In genomic region chr4:146790515-146790914, GRCh38 we compare ENCODE assay signal across 23 cellular contexts.
DNase-seq lines count a peak whose midpoint lies in the region; ATAC-seq, FAIRE-seq and TF ChIP-seq lines count a peak whose summit lies in the region.
"Had no signal": no experiment of that assay in that cellular context is flagged by ENCODE, and none has a peak within 500 bp of the region (broad histone marks: within the 10 kb centered on the region; RNA-seq: fewer than 3 reads in every experiment).

No MANE protein-coding gene starts in this region.

- DNase-seq in HepG2 (ENCODE audit: low spot score) (no peak), right lobe of liver (no peak), mammary epithelial cell (peak; percentile 59), iris pigment epithelial cell (ENCODE audit: low read depth) (peak; percentile 3), upper lobe of right lung (no peak), OCI-M2 (lab: John Stamatoyannopoulos, UW; ENCODE audit: unreplicated experiment) (no peak), NCI-H1105 (lab: John Stamatoyannopoulos, UW) (no peak)
- no peak for DNase-seq in activated T-helper 1 cell treated with anti-CD3 and anti-CD28 coated beads, Interleukin-12 subunit alpha, Interleukin-12 subunit beta, Interleukin-2, Interleukin-4 antibody, amounts not matched to agents 30 ng/mL and 10 ng/mL and 1 ng/mL, durations not matched to agents 14 hours and 24 hours and 36 hours (ENCODE audit: low spot score)
- DNase-seq: AML-193; C1 segment of cervical spinal cord; CD8-positive, alpha-beta T cell; DMS79; H7; MM.1S; NCI-H1048; NCI-H1436; NCI-H2029; NCI-H345; NCI-H524; NCI-H82; SHP77 treated with DMSO at 0.1 percent for 48 hours had no signal

- dilution Hi-C loops in mammary epithelial cell (cut with HindIII; ENCODE audit: low sequenced_read_pairs), result no loop called here

- CTCF ChIA-PET in HepG2 (lab: Yijun Ruan, JAX; ENCODE audit: low intra/inter-chr PET ratio, low total read pairs), result no interaction called here
- CTCF ChIA-PET in mammary epithelial cell (lab: Charles Lee; ENCODE audit: low non-redundant PET), result interaction anchor here (0.6 kb wide), 1 partner anchor 228 kb away, joined by 5 read pairs; no protein-coding TSS in a partner anchor

- H3K36me3 ChIP-seq in HepG2 (replicated peaks in 1 of 2; ENCODE audit: control insufficient read depth in 1 of 2, insufficient read depth in 2 of 2, low read length in 2 of 2), result no peaks in the 10 kb centered on the region
- no peaks in the 10 kb centered on the region for H3K36me3 ChIP-seq in right lobe of liver
- no peaks in the 10 kb centered on the region for H3K36me3 ChIP-seq in mammary epithelial cell (ENCODE audit: insufficient read depth, low read length)
- no peaks in the 10 kb centered on the region for H3K36me3 ChIP-seq in upper lobe of right lung

- no peak for TF ChIP-seq RAD21 in HepG2 (CRISPR knock-in tag; IDR thresholded peaks at IDR 0.05)

- H3K9me3 ChIP-seq in HepG2 (ENCODE audit: low read length) (no peaks in the 10 kb centered on the region), right lobe of liver (no peaks in the 10 kb centered on the region), mammary epithelial cell (replicated peaks; ENCODE audit: insufficient read depth, low read length) (no peaks in the 10 kb centered on the region), upper lobe of right lung (no peaks in the 10 kb centered on the region)

- H3K27me3 Mint-ChIP-seq in activated T-helper 1 cell treated with anti-CD3 and anti-CD28 coated beads, Interleukin-12 subunit alpha, Interleukin-12 subunit beta, Interleukin-2, Interleukin-4 antibody, amounts not matched to agents 30 ng/mL and 10 ng/mL and 1 ng/mL, durations not matched to agents 14 hours and 24 hours and 36 hours (ENCODE audit: insufficient read depth), result peaks cover 3% of the 10 kb centered on the region

- no peaks in the 10 kb centered on the region for H3K4me1 Mint-ChIP-seq in activated T-helper 1 cell treated with anti-CD3 and anti-CD28 coated beads, Interleukin-12 subunit alpha, Interleukin-12 subunit beta, Interleukin-2, Interleukin-4 antibody, amounts not matched to agents 30 ng/mL and 10 ng/mL and 1 ng/mL, durations not matched to agents 14 hours and 24 hours and 36 hours (ENCODE audit: low read depth)

- POLR2A ChIA-PET in HepG2 (lab: Yijun Ruan, JAX), result no interaction called here

- in situ Hi-C loops in HepG2 (cut with HindIII; ENCODE audit: extremely low pct_ligation_motif_present, low pct_unique_long_range_greater_than_20kb), result no loop called here
- in situ Hi-C loops in mammary epithelial cell (cut with MboI; ENCODE audit: low sequenced_read_pairs in 2 of 2), result no loop called here

- H3K27me3 ChIP-seq in HepG2 (ENCODE audit: control insufficient read depth in 1 of 2, insufficient read depth in 2 of 2, low read length in 2 of 2) (no peaks in the 10 kb centered on the region), right lobe of liver (no peaks in the 10 kb centered on the region), mammary epithelial cell (ENCODE audit: insufficient read depth, low read length) (no peaks in the 10 kb centered on the region), upper lobe of right lung (no peaks in the 10 kb centered on the region)

- no peak for FAIRE-seq in HepG2 (lab: Jason Lieb, UNC)
- FAIRE-seq: K562 had no signal

- TF ChIP-seq CTCF in HepG2 (CRISPR knock-in tag; IDR thresholded peaks at IDR 0.05) (no peak), right lobe of liver (IDR thresholded peaks at IDR 0.05) (no peak), mammary epithelial cell (conservative IDR thresholded peaks at IDR 0.05 in 1 of 2, IDR thresholded peaks at IDR 0.05 in 1 of 2; ENCODE audit: extremely low read depth in 1 of 2, insufficient read depth in 1 of 2, low read depth in 1 of 2, low read length in 2 of 2) (no peak), upper lobe of right lung (IDR thresholded peaks at IDR 0.05) (no peak)

- H3K9me3 Mint-ChIP-seq in activated T-helper 1 cell treated with anti-CD3 and anti-CD28 coated beads, Interleukin-12 subunit alpha, Interleukin-12 subunit beta, Interleukin-2, Interleukin-4 antibody, amounts not matched to agents 30 ng/mL and 10 ng/mL and 1 ng/mL, durations not matched to agents 14 hours and 24 hours and 36 hours, result no peaks in the 10 kb centered on the region
- H3K9me3 Mint-ChIP-seq: CD8-positive, alpha-beta T cell had no signal

- no peaks in the 10 kb centered on the region for H3K36me3 Mint-ChIP-seq in activated T-helper 1 cell treated with anti-CD3 and anti-CD28 coated beads, Interleukin-12 subunit alpha, Interleukin-12 subunit beta, Interleukin-2, Interleukin-4 antibody, amounts not matched to agents 30 ng/mL and 10 ng/mL and 1 ng/mL, durations not matched to agents 14 hours and 24 hours and 36 hours (ENCODE audit: low read depth)
- H3K36me3 Mint-ChIP-seq: CD8-positive, alpha-beta T cell had no signal

- H3K79me2 ChIP-seq in HepG2 (ENCODE audit: insufficient read depth, low read length) (no peaks in the 10 kb centered on the region), mammary epithelial cell (ENCODE audit: insufficient read depth, low read length) (no peaks in the 10 kb centered on the region)

- ATAC-seq in HepG2, result no peak
- ATAC-seq in right lobe of liver, result no peak
- ATAC-seq in upper lobe of right lung, result peak; percentile 22
- ATAC-seq: CD8-positive, alpha-beta T cell; K562 had no signal

- H3K4me1 ChIP-seq in HepG2 (ENCODE audit: insufficient read depth, low read length), result no peaks in the 10 kb centered on the region
- no peaks in the 10 kb centered on the region for H3K4me1 ChIP-seq in right lobe of liver
- H3K4me1 ChIP-seq in mammary epithelial cell (ENCODE audit: insufficient read depth, low read length), result peaks cover 5% of the 10 kb centered on the region
- H3K4me1 ChIP-seq in upper lobe of right lung, result no peaks in the 10 kb centered on the region

- H3K4me3 ChIP-seq in HepG2 (replicated peaks in 1 of 3; ENCODE audit: insufficient read depth in 1 of 3, low read depth in 2 of 3, low read length in 3 of 3), result no peak overlapping the region
- H3K4me3 ChIP-seq in right lobe of liver, result no peak overlapping the region
- H3K4me3 ChIP-seq in mammary epithelial cell (replicated peaks in 1 of 3; ENCODE audit: insufficient read depth in 1 of 3, low read depth in 2 of 3, low read length in 3 of 3), result no peak overlapping the region
- no peak overlapping the region for H3K4me3 ChIP-seq in upper lobe of right lung
- H3K4me3 ChIP-seq: K562, SK-N-MC had no signal

- H2AFZ ChIP-seq in HepG2 (ENCODE audit: low read length) (no peak overlapping the region), mammary epithelial cell (ENCODE audit: low read depth, low read length) (no peak overlapping the region)

- no peak overlapping the region for H3K4me2 ChIP-seq in HepG2 (ENCODE audit: low read depth, low read length)
- no peak overlapping the region for H3K4me2 ChIP-seq in mammary epithelial cell (ENCODE audit: insufficient read depth, low read depth, low read length)

- no peak for TF ChIP-seq EP300 in HepG2 (IDR thresholded peaks at IDR 0.05; ENCODE audit: low read depth in 2 of 2, low read length in 2 of 2)
- no peak for TF ChIP-seq EP300 in HepG2 (CRISPR knock-in tag; IDR thresholded peaks at IDR 0.05; ENCODE audit: borderline replicate concordance)

- H3K27ac ChIP-seq in HepG2 (ENCODE audit: extremely low read length, insufficient read depth, low read length) (no peak overlapping the region), right lobe of liver (no peak overlapping the region), mammary epithelial cell (ENCODE audit: insufficient read depth, low read depth, low read length) (no peak overlapping the region), upper lobe of right lung (no peak overlapping the region)
- H3K27ac ChIP-seq: SK-N-MC had no signal

- TF ChIP-seq POLR2A in HepG2 (IDR thresholded peaks at IDR 0.05; ENCODE audit: insufficient read depth in 1 of 2, low read depth in 2 of 2, low read length in 2 of 2) (no peak), right lobe of liver (IDR thresholded peaks at IDR 0.05) (no peak)

- no peak overlapping the region for H3K27ac Mint-ChIP-seq in activated T-helper 1 cell treated with anti-CD3 and anti-CD28 coated beads, Interleukin-12 subunit alpha, Interleukin-12 subunit beta, Interleukin-2, Interleukin-4 antibody, amounts not matched to agents 30 ng/mL and 10 ng/mL and 1 ng/mL, durations not matched to agents 14 hours and 24 hours and 36 hours
- H3K27ac Mint-ChIP-seq: CD8-positive, alpha-beta T cell had no signal

- no peaks in the 10 kb centered on the region for H4K20me1 ChIP-seq in HepG2 (ENCODE audit: insufficient read depth, low read length)
- no peaks in the 10 kb centered on the region for H4K20me1 ChIP-seq in mammary epithelial cell (ENCODE audit: insufficient read depth, low read length)

- BruUV-seq in HepG2 (replicated peaks; lab: Mats Ljungman, UMichigan) (no TSS peak), mammary epithelial cell (replicated peaks; lab: Mats Ljungman, UMichigan) (no TSS peak)

- H3K9ac ChIP-seq in HepG2 (ENCODE audit: insufficient read depth, low read depth, low read length), result no peak overlapping the region
- no peak overlapping the region for H3K9ac ChIP-seq in mammary epithelial cell (ENCODE audit: insufficient read depth, low read length)

- H3K4me3 Mint-ChIP-seq in activated T-helper 1 cell treated with anti-CD3 and anti-CD28 coated beads, Interleukin-12 subunit alpha, Interleukin-12 subunit beta, Interleukin-2, Interleukin-4 antibody, amounts not matched to agents 30 ng/mL and 10 ng/mL and 1 ng/mL, durations not matched to agents 14 hours and 24 hours and 36 hours, result no peak overlapping the region
- H3K4me3 Mint-ChIP-seq: CD8-positive, alpha-beta T cell had no signal

- intact Hi-C loops in HepG2 (cut with micrococcal nuclease; ENCODE audit: unreplicated experiment) (no loop called here), right lobe of liver (cut with DNase I) (no loop called here), mammary epithelial cell (cut with micrococcal nuclease) (no loop called here), upper lobe of right lung (cut with DNase I) (no loop called here)
- intact Hi-C loops in activated T-helper 1 cell treated with anti-CD3 and anti-CD28 coated beads, Interleukin-12 subunit alpha, Interleukin-12 subunit beta, Interleukin-2, Interleukin-4 antibody, amounts not matched to agents 30 ng/mL and 10 ng/mL and 1 ng/mL, durations not matched to agents 14 hours and 24 hours and 36 hours (cut with micrococcal nuclease), result no loop called here

TF ChIP-seq in HepG2, 621 proteins besides CTCF, POLR2A, EP300 and RAD21 (continues in another document):
- no peak for TF ChIP-seq ZNF580 (CRISPR knock-in tag; IDR thresholded peaks at IDR 0.05; ENCODE audit: borderline replicate concordance, low read depth)
- TF ChIP-seq AHR (CRISPR knock-in tag; IDR thresholded peaks at IDR 0.05), result no peak

Comparison
In these comparisons a context has a peak if more than half of its experiments do, and no peak if none do; other contexts are left out.
1. DNase-seq: peak in mammary epithelial cell (single experiment) and iris pigment epithelial cell (single experiment); none in HepG2 (single experiment), right lobe of liver (0 of 3), upper lobe of right lung (single experiment), OCI-M2 (single experiment), activated T-helper 1 cell treated with anti-CD3 and anti-CD28 coated beads, Interleukin-12 subunit alpha, Interleukin-12 subunit beta, Interleukin-2, Interleukin-4 antibody, amounts not matched to agents 30 ng/mL and 10 ng/mL and 1 ng/mL, durations not matched to agents 14 hours and 24 hours and 36 hours (single experiment) and NCI-H1105 (single experiment).